In the genomic region with DNA sequence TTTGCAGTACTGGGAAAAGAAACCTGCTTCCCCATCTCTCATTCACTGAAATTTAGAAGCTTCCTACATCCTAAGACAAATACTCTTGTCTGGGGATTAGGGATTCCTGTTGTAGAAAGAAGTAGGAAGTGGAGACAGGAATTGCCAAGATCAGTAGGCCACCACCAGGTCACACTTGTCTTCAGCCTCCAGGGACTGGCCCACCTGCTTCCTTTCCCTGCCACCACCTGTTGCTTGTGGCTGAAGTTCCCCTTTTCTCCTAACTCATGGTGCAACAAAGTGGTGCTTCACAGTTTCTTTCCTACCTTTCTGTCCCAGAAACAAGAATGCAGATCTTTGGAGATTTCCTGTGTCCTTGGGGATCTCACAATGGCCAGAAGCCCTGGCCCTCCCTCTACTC, we compare ENCODE assay signal across 25 cellular contexts.
DNase-seq lines count a peak whose midpoint lies in the region; ATAC-seq and TF ChIP-seq lines count a peak whose summit lies in the region.
"Had no signal": no experiment of that assay in that cellular context is flagged by ENCODE, and none has a peak within 500 bp of the region (broad histone marks: within the 10 kb centered on the region; RNA-seq: fewer than 3 reads in every experiment).

No MANE protein-coding gene starts in this region.

- H3K27ac ChIP-seq in adrenal gland = no peak overlapping the region
- H3K27ac ChIP-seq: 22Rv1, cardiac muscle cell, HL-60, thyroid gland had no signal

- no peak for ATAC-seq in GM21825 (IDR thresholded peaks at IDR 0.05; ENCODE audit: unreplicated experiment)
- ATAC-seq: activated CD4-positive, alpha-beta T cell treated with anti-CD3 and anti-CD28 coated beads for 36 hours; activated T-cell treated with anti-CD3 and anti-CD28 coated beads, Interleukin-2, amount 50 U/mL, for 4 hours; left colon; naive thymus-derived CD4-positive, alpha-beta T cell; Right ventricle myocardium inferior had no signal

- intact Hi-C loops in adrenal gland (cut with DNase I) = no loop called here

- TF ChIP-seq CTCF in NB4 (IDR thresholded peaks at IDR 0.05; ENCODE audit: low read depth, low read length) = no peak
- TF ChIP-seq CTCF in BE2C (IDR thresholded peaks at IDR 0.05; ENCODE audit: low read depth, low read length) = no peak
- TF ChIP-seq CTCF in adrenal gland (IDR thresholded peaks at IDR 0.05) = no peak

- TF ChIP-seq POLR2A in NB4 (IDR thresholded peaks at IDR 0.05; ENCODE audit: extremely low read depth, insufficient read length) = no peak
- TF ChIP-seq POLR2A in adrenal gland (IDR thresholded peaks at IDR 0.05) = no peak

- H3K4me1 ChIP-seq in BE2C = peaks cover 19% of the 10 kb centered on the region
- no peaks in the 10 kb centered on the region for H3K4me1 ChIP-seq in adrenal gland (replicated peaks in 1 of 2)
- H3K4me1 ChIP-seq: Caco-2, thyroid gland had no signal

- no peaks in the 10 kb centered on the region for H3K36me3 ChIP-seq in BE2C
- H3K36me3 ChIP-seq in adrenal gland (replicated peaks in 1 of 2) = no peaks in the 10 kb centered on the region
- H3K36me3 ChIP-seq: cardiac muscle cell, thyroid gland had no signal

- H3K4me3 ChIP-seq in NB4 (ENCODE audit: low read depth, low read length) (no peak overlapping the region), BE2C (ENCODE audit: low read depth, low read length) (no peak overlapping the region), adrenal gland (peak overlapping the region in 1 of 4 donors; percentile 7)
- H3K4me3 ChIP-seq: cardiac muscle cell, thyroid gland had no signal

- H3K27me3 ChIP-seq in BE2C (no peaks in the 10 kb centered on the region), adrenal gland (no peaks in the 10 kb centered on the region)
- H3K27me3 ChIP-seq: cardiac muscle cell, thyroid gland had no signal

- no peaks in the 10 kb centered on the region for H3K9me3 ChIP-seq in BE2C
- H3K9me3 ChIP-seq in adrenal gland (replicated peaks in 1 of 3) = no peaks in the 10 kb centered on the region
- H3K9me3 ChIP-seq: Caco-2, thyroid gland had no signal

- peak; percentile 16 for DNase-seq in DMS 273 (lab: John Stamatoyannopoulos, UW; ENCODE audit: unreplicated experiment)
- DNase-seq in DMS 273 treated with DMSO at 0.1 percent for 48 hours (lab: John Stamatoyannopoulos, UW) = no peak
- peak; percentile 34 for DNase-seq in NB4 (ENCODE audit: low read depth)
- peak; percentile 13 for DNase-seq in dermis blood vessel endothelial cell
- DNase-seq in BE2C = no peak
- DNase-seq in cerebellum (ENCODE audit: low spot score) = no peak
- no peak for DNase-seq in adrenal gland
- DNase-seq: activated CD4-positive, alpha-beta T cell treated with anti-CD3 and anti-CD28 coated beads for 36 hours; activated naive CD4-positive, alpha-beta T cell treated with anti-CD3 and anti-CD28 coated beads for 36 hours; activated T-cell treated with anti-CD3 and anti-CD28 coated beads, Interleukin-2, amount 50 U/mL, for 4 hours; Caco-2; head of caudate nucleus; left colon; mesendoderm; naive thymus-derived CD4-positive, alpha-beta T cell; NCI-H1436 treated with DMSO at 0.1 percent for 48 hours; NCI-H2171; NCI-H526 treated with DMSO at 0.1 percent for 48 hours; stimulated activated CD4-positive, alpha-beta T cell treated with anti-CD3 and anti-CD28 coated beads, Interleukin-4, amount 100 ng/mL, for 1 hour had no signal

Comparison
In these comparisons a context has a peak if more than half of its experiments do, and no peak if none do; other contexts are left out.
1. DNase-seq: peak in DMS 273 (single experiment), NB4 (single experiment) and dermis blood vessel endothelial cell (single experiment); none in DMS 273 treated with DMSO at 0.1 percent for 48 hours (single experiment), BE2C (single experiment), cerebellum (single experiment) and adrenal gland (0 of 7).